ENCODE assay signal across 9 cellular contexts in genomic region chr22:38284042-38284402, GRCh38. TPM values are rescaled to one million over a fixed set of nuclear protein-coding genes. Genes with fewer than 3 reads are reported as not detected.
A peak's percentile ranks its signal among the peaks of the same experiment; 100 is the strongest.
DNase-seq lines count a peak whose midpoint lies in the region; ATAC-seq and TF ChIP-seq lines count a peak whose summit lies in the region.
"Had no signal": no experiment of that assay in that cellular context is flagged by ENCODE, and none has a peak within 500 bp of the region (broad histone marks: within the 10 kb centered on the region; RNA-seq: fewer than 3 reads in every experiment).

No MANE protein-coding gene starts in this region.

- H3K27me3 Mint-ChIP-seq in neural progenitor cell (ENCODE audit: insufficient read depth, low read depth), result peaks cover 7% of the 10 kb centered on the region

- peaks cover 12% of the 10 kb centered on the region for H4K20me1 ChIP-seq in neural progenitor cell (ENCODE audit: low read depth)

- no peak overlapping the region for H2AFZ ChIP-seq in neural progenitor cell (replicated peaks)

- H3K27ac Mint-ChIP-seq in neural progenitor cell, result no peak overlapping the region

- no peaks in the 10 kb centered on the region for H3K36me3 ChIP-seq in neural progenitor cell

- no peaks in the 10 kb centered on the region for H3K79me2 ChIP-seq in neural progenitor cell (ENCODE audit: low read depth)

- H3K4me2 ChIP-seq in neural progenitor cell, result no peak overlapping the region

- H3K4me1 ChIP-seq in neural progenitor cell, result peaks cover 12% of the 10 kb centered on the region

- no peak overlapping the region for H3K4me3 Mint-ChIP-seq in neural progenitor cell

- H3K27me3 ChIP-seq in neural progenitor cell, result no peaks in the 10 kb centered on the region

- no peak for TF ChIP-seq CTCF in neural progenitor cell (IDR thresholded peaks at IDR 0.05)

- DNase-seq in Right ventricle myocardium inferior (ENCODE audit: missing footprints) (no peak), cardiac septum (ENCODE audit: low spot score) (no peak), fibroblast of the conjunctiva (ENCODE audit: low read depth) (peak; percentile 78), neural progenitor cell (ENCODE audit: low spot score) (no peak), NCI-H2107 treated with DMSO at 0.1 percent for 48 hours (lab: John Stamatoyannopoulos, UW; ENCODE audit: unreplicated experiment) (no peak)
- DNase-seq: activated gamma-delta T cell had no signal

- ATAC-seq in Right ventricle myocardium inferior, result peak; percentile 56
- no peak for ATAC-seq in HG02588 (IDR thresholded peaks at IDR 0.05; ENCODE audit: unreplicated experiment)
- ATAC-seq in GM21515 (IDR thresholded peaks at IDR 0.05; ENCODE audit: unreplicated experiment), result no peak
- ATAC-seq in GM18873 (IDR thresholded peaks at IDR 0.05; ENCODE audit: low FRiP score, unreplicated experiment), result no peak

- H3K4me3 ChIP-seq in neural progenitor cell, result no peak overlapping the region

- H3K27ac ChIP-seq in neural progenitor cell, result peak overlapping the region; percentile 59

- peaks cover 28% of the 10 kb centered on the region for H3F3A ChIP-seq in neural progenitor cell (ENCODE audit: low read depth)

- H3K9ac ChIP-seq in neural progenitor cell, result no peak overlapping the region

- H3K9me3 ChIP-seq in neural progenitor cell (ENCODE audit: low read depth), result no peaks in the 10 kb centered on the region

- no peaks in the 10 kb centered on the region for H3K9me3 Mint-ChIP-seq in neural progenitor cell

- intact Hi-C loops in Right ventricle myocardium inferior (cut with DNase I) (no loop called here), cardiac septum (cut with DNase I) (no loop called here)

- peaks cover 4% of the 10 kb centered on the region for H3K36me3 Mint-ChIP-seq in neural progenitor cell

- H3K4me1 Mint-ChIP-seq in neural progenitor cell, result peaks cover 22% of the 10 kb centered on the region

RNA-seq across cellular contexts. Expression of gene TMEM184B, which starts 11.2 kb away (rescaled TPM):
- total RNA-seq in Right ventricle myocardium inferior (43.1 TPM), cardiac septum (58.1 TPM), neural progenitor cell (ENCODE audit: low replicate concordance) (26.5 and 43.3 TPM in 2 replicates)

RNA-seq across cellular contexts. Expression of gene CSNK1E, which starts 33.2 kb away (rescaled TPM):
- total RNA-seq in Right ventricle myocardium inferior (55.4 TPM), cardiac septum (95.7 TPM), neural progenitor cell (ENCODE audit: low replicate concordance) (106 and 205 TPM in 2 replicates)
